ENCODE assay signal across 8 cellular contexts in genomic region chr1:117605164-117605810, GRCh38. TPM values are rescaled to one million over a fixed set of nuclear protein-coding genes. Genes with fewer than 3 reads are reported as not detected.
A peak's percentile ranks its signal among the peaks of the same experiment; 100 is the strongest.
DNase-seq lines count a peak whose midpoint lies in the region; ATAC-seq, FAIRE-seq and TF ChIP-seq lines count a peak whose summit lies in the region.

No MANE protein-coding gene starts in this region.

- H3K36me3 ChIP-seq in IMR-90 (ENCODE audit: control insufficient read depth, insufficient read depth, low read length) = no peaks in the 10 kb centered on the region
- H3K36me3 ChIP-seq in mammary epithelial cell (ENCODE audit: insufficient read depth, low read length) = no peaks in the 10 kb centered on the region
- no peaks in the 10 kb centered on the region for H3K36me3 ChIP-seq in HepG2 (replicated peaks in 1 of 2; ENCODE audit: control insufficient read depth in 1 of 2, insufficient read depth in 2 of 2, low read length in 2 of 2)

- in situ Hi-C loops in G401 (cut with HindIII; ENCODE audit: low sequenced_read_pairs) = no loop called here
- in situ Hi-C loops in IMR-90 (cut with MboI; ENCODE audit: low sequenced_read_pairs) = loop anchor here (5.0 to 10.0 kb wide), 2 partner anchors 92 to 150 kb away; no protein-coding TSS in a partner anchor
- in situ Hi-C loops in mammary epithelial cell (cut with MboI; ENCODE audit: low sequenced_read_pairs in 2 of 2) = no loop called here
- in situ Hi-C loops in HepG2 (cut with HindIII; ENCODE audit: extremely low pct_ligation_motif_present, low pct_unique_long_range_greater_than_20kb) = no loop called here

- peaks cover 5% of the 10 kb centered on the region; the same call in 1 of the 2 replicates for H3K27me3 ChIP-seq in IMR-90 (ENCODE audit: control insufficient read depth, insufficient read depth, low read length)
- H3K27me3 ChIP-seq in mammary epithelial cell (ENCODE audit: insufficient read depth, low read length) = peaks cover 4% of the 10 kb centered on the region
- peaks cover 5 to 22% of the 10 kb centered on the region in 2 experiments; a peak in 4 of 5 replicates for H3K27me3 ChIP-seq in HepG2 (ENCODE audit: control insufficient read depth in 1 of 2, insufficient read depth in 2 of 2, low read length in 2 of 2)

- peaks cover 17% of the 10 kb centered on the region for H3K9me1 ChIP-seq in IMR-90 (ENCODE audit: insufficient read depth, low read length)

- no TSS peak for BruUV-seq in IMR-90 (replicated peaks; lab: Mats Ljungman, UMichigan)
- BruUV-seq in mammary epithelial cell (replicated peaks; lab: Mats Ljungman, UMichigan) = no TSS peak
- BruUV-seq in HepG2 (replicated peaks; lab: Mats Ljungman, UMichigan) = no TSS peak

- peaks cover 5% of the 10 kb centered on the region; the same call in 1 of the 2 replicates for H3K4me1 ChIP-seq in IMR-90 (ENCODE audit: control insufficient read depth, insufficient read depth, low read length)
- H3K4me1 ChIP-seq in mammary epithelial cell (ENCODE audit: insufficient read depth, low read length) = peaks cover 22% of the 10 kb centered on the region
- H3K4me1 ChIP-seq in HepG2 (ENCODE audit: insufficient read depth, low read length) = peaks cover 18% of the 10 kb centered on the region; the same call in 1 of the 2 replicates

- peak; percentile 40 for FAIRE-seq in HepG2 (lab: Jason Lieb, UNC)

- DNase-seq in G401 (ENCODE audit: low spot score) = peak; percentile 83
- no peak for DNase-seq in IMR-90
- DNase-seq in mammary epithelial cell = no peak
- peak; percentile 5 for DNase-seq in HepG2 (ENCODE audit: low spot score)
- DNase-seq in superior temporal gyrus (ENCODE audit: extremely low spot score) = peak; percentile 54
- DNase-seq in effector CD8-positive, alpha-beta T cell (lab: John Stamatoyannopoulos, UW) = no peak
- no peak for DNase-seq in epidermal melanocyte (ENCODE audit: insufficient read length, low spot score)

- no peak overlapping the region for H4K91ac ChIP-seq in IMR-90 (ENCODE audit: insufficient read depth, low read depth, low read length)

- H2AK9ac ChIP-seq in IMR-90 (replicated peaks; ENCODE audit: low read depth, low read length, poor library complexity) = peak overlapping the region; percentile 1

- H3K56ac ChIP-seq in IMR-90 (ENCODE audit: extremely low read depth, insufficient read depth, low read length) = no peak overlapping the region

- peak overlapping the region; percentile 10; the same call in 1 of the 2 replicates for H3K14ac ChIP-seq in IMR-90 (replicated peaks; ENCODE audit: low read depth, low read length)

- no peak for TF ChIP-seq RAD21 in IMR-90 (IDR thresholded peaks at IDR 0.05; ENCODE audit: low read length)
- TF ChIP-seq RAD21 in HepG2 (CRISPR knock-in tag; IDR thresholded peaks at IDR 0.05) = no peak

- no peak overlapping the region for H2BK120ac ChIP-seq in IMR-90 (ENCODE audit: low read depth, low read length)

- intact Hi-C loops in IMR-90 (cut with micrococcal nuclease) = loop anchor here (5.0 kb wide), 2 partner anchors 68 to 217 kb away; no protein-coding TSS in a partner anchor
- intact Hi-C loops in mammary epithelial cell (cut with micrococcal nuclease) = loop anchor here (5.0 kb wide), 2 partner anchors 67 to 152 kb away; no protein-coding TSS in a partner anchor
- intact Hi-C loops in HepG2 (cut with micrococcal nuclease; ENCODE audit: unreplicated experiment) = no loop called here

- H4K20me1 ChIP-seq in IMR-90 (ENCODE audit: insufficient read depth, low read length) (peaks cover 41% of the 10 kb centered on the region; the same call in 1 of the 2 replicates), mammary epithelial cell (ENCODE audit: insufficient read depth, low read length) (no peaks in the 10 kb centered on the region), HepG2 (ENCODE audit: insufficient read depth, low read length) (no peaks in the 10 kb centered on the region)

- H2BK15ac ChIP-seq in IMR-90 (ENCODE audit: low read depth, low read length) = no peak overlapping the region

- H3K4me2 ChIP-seq in IMR-90 (ENCODE audit: low read depth, low read length) = peak overlapping the region; percentile 88
- peak overlapping the region; percentile 92 for H3K4me2 ChIP-seq in mammary epithelial cell (ENCODE audit: insufficient read depth, low read depth, low read length)
- H3K4me2 ChIP-seq in HepG2 (ENCODE audit: low read depth, low read length) = peak overlapping the region; percentile 92

- H3K4me3 ChIP-seq in IMR-90 (ENCODE audit: insufficient read depth, low read depth, low read length) = peak overlapping the region; percentile 84
- H3K4me3 ChIP-seq in mammary epithelial cell (replicated peaks in 1 of 3; ENCODE audit: insufficient read depth in 1 of 3, low read depth in 2 of 3, low read length in 3 of 3) = peak overlapping the region; percentile 71 to 77 (median 77)
- peak overlapping the region; percentile 60 to 77 (median 67) for H3K4me3 ChIP-seq in HepG2 (replicated peaks in 1 of 3; ENCODE audit: insufficient read depth in 1 of 3, low read depth in 2 of 3, low read length in 3 of 3)

- H3K4ac ChIP-seq in IMR-90 (ENCODE audit: low read depth, low read length) = no peak overlapping the region

- H2AK5ac ChIP-seq in IMR-90 (ENCODE audit: low read depth, low read length) = no peak overlapping the region

- POLR2A ChIA-PET in IMR-90 (lab: Charles Lee; ENCODE audit: unreplicated experiment) = no interaction called here
- POLR2A ChIA-PET in HepG2 (lab: Yijun Ruan, JAX) = no interaction called here

- H3K79me1 ChIP-seq in IMR-90 (ENCODE audit: low read depth in 1 of 2, low read length in 2 of 2) = peaks cover 4 to 39% of the 10 kb centered on the region in 2 experiments

- TF ChIP-seq EP300 in HepG2 (IDR thresholded peaks at IDR 0.05; ENCODE audit: low read depth in 2 of 2, low read length in 2 of 2) = no peak
- TF ChIP-seq EP300 in HepG2 (CRISPR knock-in tag; IDR thresholded peaks at IDR 0.05; ENCODE audit: borderline replicate concordance) = no peak

- H2BK20ac ChIP-seq in IMR-90 (ENCODE audit: low read depth, low read length) = no peak overlapping the region

- H3K9ac ChIP-seq in IMR-90 (ENCODE audit: low read depth, low read length) = peak overlapping the region; percentile 35
- peak overlapping the region; percentile 70 for H3K9ac ChIP-seq in mammary epithelial cell (ENCODE audit: insufficient read depth, low read length)
- peak overlapping the region; percentile 43; the same call in 1 of the 2 replicates for H3K9ac ChIP-seq in HepG2 (ENCODE audit: insufficient read depth, low read depth, low read length)

- no peak overlapping the region for H2BK5ac ChIP-seq in IMR-90 (ENCODE audit: low read depth, low read length, poor library complexity, severe bottlenecking)

- no peak for TF ChIP-seq POLR2A in IMR-90 (IDR thresholded peaks at IDR 0.05; ENCODE audit: low read depth, low read length)
- TF ChIP-seq POLR2A in HepG2 (IDR thresholded peaks at IDR 0.05; ENCODE audit: insufficient read depth in 1 of 2, low read depth in 2 of 2, low read length in 2 of 2) = no peak

- H4K5ac ChIP-seq in IMR-90 (ENCODE audit: low read depth, low read length) = no peak overlapping the region

- H2AFZ ChIP-seq in IMR-90 (replicated peaks; ENCODE audit: low read length, poor library complexity) (peak overlapping the region; percentile 93), mammary epithelial cell (ENCODE audit: low read depth, low read length) (peak overlapping the region; percentile 94), HepG2 (ENCODE audit: low read length) (peak overlapping the region; percentile 73)

- CTCF ChIA-PET in IMR-90 (lab: Yijun Ruan, JAX) = interaction anchor here (1.2 kb wide), 1 partner anchor 153 kb away, joined by 3 read pairs; no protein-coding TSS in a partner anchor
- CTCF ChIA-PET in mammary epithelial cell (lab: Charles Lee; ENCODE audit: low non-redundant PET) = interaction anchor here (0.5 kb wide), 1 partner anchor 153 kb away, joined by 4 read pairs; no protein-coding TSS in a partner anchor
- CTCF ChIA-PET in HepG2 (lab: Yijun Ruan, JAX; ENCODE audit: low intra/inter-chr PET ratio, low total read pairs) = no interaction called here

- dilution Hi-C loops in IMR-90 (cut with HindIII; ENCODE audit: low sequenced_read_pairs, unreplicated experiment) (no loop called here), mammary epithelial cell (cut with HindIII; ENCODE audit: low sequenced_read_pairs) (no loop called here)

- H3K18ac ChIP-seq in IMR-90 (ENCODE audit: low read depth, low read length) = no peak overlapping the region

- H4K8ac ChIP-seq in IMR-90 (ENCODE audit: low read depth in 2 of 2, low read length in 2 of 2) = peak overlapping the region in 1 of 2 experiments; percentile 7; a peak in 1 of 4 replicates

- H3K27ac ChIP-seq in IMR-90 (ENCODE audit: insufficient read depth, low read length) = no peak overlapping the region
- peak overlapping the region; percentile 67 for H3K27ac ChIP-seq in mammary epithelial cell (ENCODE audit: insufficient read depth, low read depth, low read length)
- no peak overlapping the region for H3K27ac ChIP-seq in HepG2 (ENCODE audit: extremely low read length, insufficient read depth, low read length)

- 0% methylated on average over 17 of the region's 32 CpGs; no CpG with 5 or more reads in 1 of the 2 experiments for WGBS in IMR-90 (ENCODE audit: extremely low coverage in 2 of 2, insufficient read length in 1 of 2), 2 experiments
- 4% methylated on average over 20 of the region's 32 CpGs for WGBS in mammary epithelial cell (ENCODE audit: low coverage, missing lambda C conversion rate)
- 3% methylated on average over 19 of the region's 32 CpGs for WGBS in HepG2 (ENCODE audit: low lambda C conversion rate)

- TF ChIP-seq CTCF in IMR-90 (conservative IDR thresholded peaks at IDR 0.05; ENCODE audit: low read depth, low read length) (no peak), mammary epithelial cell (conservative IDR thresholded peaks at IDR 0.05 in 1 of 2, IDR thresholded peaks at IDR 0.05 in 1 of 2; ENCODE audit: extremely low read depth in 1 of 2, insufficient read depth in 1 of 2, low read depth in 1 of 2, low read length in 2 of 2) (no peak), HepG2 (CRISPR knock-in tag; IDR thresholded peaks at IDR 0.05) (no peak)

- ATAC-seq in GM21528 (IDR thresholded peaks at IDR 0.05; ENCODE audit: low FRiP score, unreplicated experiment) = peak; percentile 38
- peak; percentile 5 for ATAC-seq in IMR-90 (ENCODE audit: low read depth)
- peak; percentile 3; the same call in 2 of the 3 replicates for ATAC-seq in HepG2

- H3K23ac ChIP-seq in IMR-90 (ENCODE audit: low read depth, low read length) = peak overlapping the region; percentile 29; the same call in 1 of the 2 replicates

- H3K9me3 ChIP-seq in IMR-90 (ENCODE audit: control insufficient read depth, insufficient read depth, low read length) = no peaks in the 10 kb centered on the region
- no peaks in the 10 kb centered on the region for H3K9me3 ChIP-seq in mammary epithelial cell (replicated peaks; ENCODE audit: insufficient read depth, low read length)
- H3K9me3 ChIP-seq in HepG2 (ENCODE audit: low read length) = no peaks in the 10 kb centered on the region

- H3K79me2 ChIP-seq in mammary epithelial cell (ENCODE audit: insufficient read depth, low read length) (no peaks in the 10 kb centered on the region), HepG2 (ENCODE audit: insufficient read depth, low read length) (no peaks in the 10 kb centered on the region)

RNA-seq across cellular contexts. Expression of gene TENT5C, which starts 0.6 kb away (rescaled TPM):
- 0.25 and 0.85 TPM in 2 replicates for total RNA-seq in G401 (2014; rRNA removed; shearing (Covaris generic))
- total RNA-seq in IMR-90 (2012; rRNA removed) = 4.1 and 5.3 TPM in 2 replicates
- polyA plus RNA-seq in IMR-90 (2012; rRNA removed) = 1.2 and 1.5 TPM in 2 replicates
- 0.53 and 0.84 TPM in 2 replicates for polyA plus RNA-seq in IMR-90 (2012; cell fraction: cytosol; rRNA removed)
- polyA plus RNA-seq in IMR-90 (2012; cell fraction: nucleus; rRNA removed; ENCODE audit: low replicate concordance) = 0.44 and 1.0 TPM in 2 replicates
- total RNA-seq in mammary epithelial cell = under 1 TPM; 0.17 to 0.35 TPM
- polyA plus RNA-seq in mammary epithelial cell = 0.11 TPM
- polyA minus RNA-seq in mammary epithelial cell = not detected
- 0.02 and 0.04 TPM in 2 replicates for total RNA-seq in HepG2 (2016; rRNA removed; fragmentation: Illumina TruSeq; extraction: Trizol)
- not detected in 2 replicates for total RNA-seq in HepG2 (2016; cell fraction: cytosol; rRNA removed; fragmentation: Illumina TruSeq; extraction: Trizol; ENCODE audit: low read depth)
- 0.04 TPM in 1 of 2 replicates, not detected in the other for total RNA-seq in HepG2 (2016; cell fraction: insoluble cytoplasmic fraction; rRNA removed; fragmentation: Illumina TruSeq; extraction: Trizol)
- total RNA-seq in HepG2 (2016; cell fraction: membrane; rRNA removed; fragmentation: Illumina TruSeq; extraction: Trizol) = 0.03 TPM in 1 of 2 replicates, not detected in the other
- 0.06 TPM in 1 of 2 replicates, not detected in the other for total RNA-seq in HepG2 (2016; cell fraction: nucleus; rRNA removed; fragmentation: Illumina TruSeq; extraction: Trizol)
- 0.30 and 0.38 TPM in 2 replicates for polyA plus RNA-seq in HepG2 (2011; rRNA removed)
- polyA plus RNA-seq in HepG2 (2011; cell fraction: cytosol; rRNA removed) = 0.28 and 0.33 TPM in 2 replicates
- 0.26 and 0.35 TPM in 2 replicates for polyA plus RNA-seq in HepG2 (2011; cell fraction: nucleus; rRNA removed)
- polyA plus RNA-seq in HepG2 (2012) = 0.05 and 0.21 TPM in 2 replicates
- not detected in 2 replicates for polyA plus RNA-seq in HepG2 (2016; cell fraction: cytosol; fragmentation: Illumina TruSeq; extraction: Trizol; ENCODE audit: low read depth)
- 0.03 and 0.04 TPM in 2 replicates for polyA plus RNA-seq in HepG2 (2016; cell fraction: insoluble cytoplasmic fraction; fragmentation: Illumina TruSeq; extraction: Trizol; ENCODE audit: low read depth)
- not detected in 2 replicates for polyA plus RNA-seq in HepG2 (2016; cell fraction: membrane; fragmentation: Illumina TruSeq; extraction: Trizol; ENCODE audit: low read depth)
- polyA plus RNA-seq in HepG2 (2016; cell fraction: nucleus; fragmentation: Illumina TruSeq; extraction: Trizol; ENCODE audit: insufficient read depth, low read depth) = not detected in 2 replicates
- 1.3 and 2.5 TPM in 2 replicates for polyA minus RNA-seq in HepG2 (2011; rRNA and poly(A)+ RNA removed; ENCODE audit: low replicate concordance)
- polyA minus RNA-seq in HepG2 (2011; cell fraction: cytosol; rRNA and poly(A)+ RNA removed) = 0.88 and 0.99 TPM in 2 replicates
- polyA minus RNA-seq in HepG2 (2011; cell fraction: nucleus; rRNA and poly(A)+ RNA removed) = 1.3 and 1.4 TPM in 2 replicates

Comparison
In these comparisons a context has a peak if more than half of its experiments do, and no peak if none do; other contexts are left out.
1. DNase-seq: peak in G401 (single experiment), HepG2 (single experiment) and superior temporal gyrus (single experiment); none in IMR-90 (single experiment), mammary epithelial cell (single experiment), effector CD8-positive, alpha-beta T cell (single experiment) and epidermal melanocyte (single experiment).
2. Peak in every context shown above with its lines, with median percentiles within 50 percentile points of each other: ATAC-seq, H2AFZ ChIP-seq, H3K4me2 ChIP-seq, H3K4me3 ChIP-seq and H3K9ac ChIP-seq.